ENCODE assay signal across 8 cellular contexts in the genomic region with DNA sequence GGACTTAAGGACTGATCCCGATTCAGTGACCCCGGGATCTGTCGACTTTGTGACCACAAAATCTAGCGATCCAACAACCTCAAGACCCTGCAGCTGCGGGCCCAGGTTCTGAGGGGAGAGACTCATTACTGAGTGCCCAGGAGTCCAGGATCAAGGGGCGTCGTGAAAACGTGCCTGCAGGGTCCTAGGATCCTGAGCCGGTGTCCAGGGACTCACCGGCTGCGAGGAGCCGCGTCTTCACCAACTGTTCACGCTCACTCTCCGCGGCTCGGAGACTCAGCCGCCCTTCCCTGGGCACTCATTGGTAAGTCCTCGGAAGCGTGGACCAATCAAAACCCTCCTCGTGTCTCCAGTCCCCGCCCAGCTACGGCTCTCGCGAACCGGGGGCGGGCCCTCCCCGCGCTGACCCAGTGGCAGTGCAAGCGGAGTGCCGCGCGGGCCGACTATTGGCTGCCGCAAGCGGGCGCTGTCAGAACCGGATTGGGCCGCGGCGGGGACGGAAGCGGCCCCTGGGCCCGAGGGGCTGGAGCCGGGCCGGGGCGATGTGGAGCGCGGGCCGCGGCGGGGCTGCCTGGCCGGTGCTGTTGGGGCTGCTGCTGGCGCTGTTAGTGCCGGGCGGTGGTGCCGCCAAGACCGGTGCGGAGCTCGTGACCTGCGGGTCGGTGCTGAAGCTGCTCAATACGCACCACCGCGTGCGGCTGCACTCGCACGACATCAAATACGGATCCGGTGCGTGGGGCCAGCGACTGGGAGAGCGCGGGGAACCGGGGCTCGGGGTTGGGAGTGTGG. TPM values are rescaled to one million over a fixed set of nuclear protein-coding genes. Genes with fewer than 3 reads are reported as not detected.
DNase-seq lines count a peak whose midpoint lies in the region; ATAC-seq and TF ChIP-seq lines count a peak whose summit lies in the region.

A gene with protein sequence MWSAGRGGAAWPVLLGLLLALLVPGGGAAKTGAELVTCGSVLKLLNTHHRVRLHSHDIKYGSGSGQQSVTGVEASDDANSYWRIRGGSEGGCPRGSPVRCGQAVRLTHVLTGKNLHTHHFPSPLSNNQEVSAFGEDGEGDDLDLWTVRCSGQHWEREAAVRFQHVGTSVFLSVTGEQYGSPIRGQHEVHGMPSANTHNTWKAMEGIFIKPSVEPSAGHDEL (plus strand): TSS at position 508 of the 789 bp plus-strand sequence. CDS start 35 bp downstream, at position 543.

- peak; percentile 63 to 76 for TF ChIP-seq POLR2A in gastroesophageal sphincter (IDR thresholded peaks at IDR 0.05)

- DNase-seq in NCI-H1048 (lab: John Stamatoyannopoulos, UW): peak; percentile 96
- DNase-seq in SK-N-MC (ENCODE audit: low read depth, low spot score): peak; percentile 81
- peak; percentile 99 for DNase-seq in activated naive CD4-positive, alpha-beta T cell treated with anti-CD3 and anti-CD28 coated beads for 36 hours

- no CpG with 5 or more reads among the region's 76 CpGs for WGBS in gastroesophageal sphincter (ENCODE audit: low coverage in 1 of 2), 2 donors

- H3K27ac Mint-ChIP-seq in activated naive CD4-positive, alpha-beta T cell treated with anti-CD3 and anti-CD28 coated beads for 36 hours: peak within 1 kb of the TSS; percentile 73

- no peaks in the 10 kb centered on the region for H3K27me3 Mint-ChIP-seq in activated naive CD4-positive, alpha-beta T cell treated with anti-CD3 and anti-CD28 coated beads for 36 hours (ENCODE audit: low read depth)

- H3K27me3 ChIP-seq in gastroesophageal sphincter (no peaks in the 10 kb centered on the region), neutrophil (no peaks in the 10 kb centered on the region)

- TF ChIP-seq EP300 in gastroesophageal sphincter (IDR thresholded peaks at IDR 0.05): no peak

- peak within 1 kb of the TSS; percentile 90 for H3K4me3 Mint-ChIP-seq in activated naive CD4-positive, alpha-beta T cell treated with anti-CD3 and anti-CD28 coated beads for 36 hours

- H3K36me3 ChIP-seq in SK-N-MC (ENCODE audit: insufficient read depth, low read length) (no peaks in the 10 kb centered on the region), gastroesophageal sphincter (peaks cover 0 to 16% of the 10 kb centered on the region in 2 donors), neutrophil (no peaks in the 10 kb centered on the region)

- peaks cover 23% of the 10 kb centered on the region for H3K36me3 Mint-ChIP-seq in activated naive CD4-positive, alpha-beta T cell treated with anti-CD3 and anti-CD28 coated beads for 36 hours (ENCODE audit: low read depth)

- TF ChIP-seq CTCF in gastroesophageal sphincter (IDR thresholded peaks at IDR 0.05) (peak in 3 of 4 experiments; percentile 20 to 63 (median 29)), neutrophil (IDR thresholded peaks at IDR 0.05) (peak; percentile 54), subcutaneous adipose tissue (IDR thresholded peaks at IDR 0.05; ENCODE audit: low read depth) (no peak)

- CTCF ChIA-PET in activated naive CD4-positive, alpha-beta T cell treated with anti-CD3 and anti-CD28 coated beads for 36 hours (lab: Charles Lee): interaction anchor here (0.6 to 12.4 kb wide), 13 partner anchors 11 to 173 kb away, joined by 3 to 208 read pairs (median 4); partner anchors contain the start of genes CCDC116 and YDJC

- H3K4me3 ChIP-seq in GM08714 (ENCODE audit: low read length): peak within 1 kb of the TSS; percentile 89
- peak within 1 kb of the TSS; percentile 83 for H3K4me3 ChIP-seq in SK-N-MC
- H3K4me3 ChIP-seq in gastroesophageal sphincter: peak within 1 kb of the TSS; percentile 64 to 79
- peak within 1 kb of the TSS; percentile 82 to 86 for H3K4me3 ChIP-seq in neutrophil (ENCODE audit: low read depth in 1 of 2, low read length in 1 of 2)

- H3K27ac ChIP-seq in SK-N-MC: no peak within 1 kb of the TSS
- H3K27ac ChIP-seq in gastroesophageal sphincter: peak within 1 kb of the TSS; percentile 3 to 84 (median 76)
- peak within 1 kb of the TSS; percentile 54 for H3K27ac ChIP-seq in neutrophil

- peaks cover 30% of the 10 kb centered on the region for H3K4me1 Mint-ChIP-seq in activated naive CD4-positive, alpha-beta T cell treated with anti-CD3 and anti-CD28 coated beads for 36 hours (ENCODE audit: low read depth)

- ATAC-seq in HG02588 (IDR thresholded peaks at IDR 0.05; ENCODE audit: unreplicated experiment) (peak; percentile 93), gastroesophageal sphincter (peak; percentile 100)

- H3K9ac ChIP-seq in SK-N-MC (ENCODE audit: insufficient read length): peak within 1 kb of the TSS; percentile 48

- intact Hi-C loops in activated naive CD4-positive, alpha-beta T cell treated with anti-CD3 and anti-CD28 coated beads for 36 hours (cut with micrococcal nuclease): loop anchor here (1.0 kb wide), 1 partner anchor 10 kb away; no protein-coding TSS in a partner anchor

- H3K4me1 ChIP-seq in gastroesophageal sphincter (peaks cover 0 to 34% (median 18%) of the 10 kb centered on the region in 3 donors), neutrophil (ENCODE audit: control insufficient read depth in 1 of 2, insufficient read depth in 1 of 2, low read depth in 1 of 2, low read length in 1 of 2) (peaks cover 22 to 26% of the 10 kb centered on the region in 2 experiments)

- H3K9me3 Mint-ChIP-seq in activated naive CD4-positive, alpha-beta T cell treated with anti-CD3 and anti-CD28 coated beads for 36 hours: no peaks in the 10 kb centered on the region

- H3K9me3 ChIP-seq in SK-N-MC (ENCODE audit: low read depth, low read length) (no peaks in the 10 kb centered on the region), gastroesophageal sphincter (no peaks in the 10 kb centered on the region), neutrophil (no peaks in the 10 kb centered on the region)

RNA-seq across cellular contexts. Expression of the gene that starts here (rescaled TPM):
- total RNA-seq in activated naive CD4-positive, alpha-beta T cell treated with anti-CD3 and anti-CD28 coated beads for 36 hours: 10 to 100 TPM; 21.7 to 22.3 TPM
- total RNA-seq in gastroesophageal sphincter (10 to 100 TPM; 20.7 to 44.1 (median 30.5) TPM), subcutaneous adipose tissue (10 to 100 TPM; 11.7 to 25.8 (median 18.5) TPM)
